In the genomic region with DNA sequence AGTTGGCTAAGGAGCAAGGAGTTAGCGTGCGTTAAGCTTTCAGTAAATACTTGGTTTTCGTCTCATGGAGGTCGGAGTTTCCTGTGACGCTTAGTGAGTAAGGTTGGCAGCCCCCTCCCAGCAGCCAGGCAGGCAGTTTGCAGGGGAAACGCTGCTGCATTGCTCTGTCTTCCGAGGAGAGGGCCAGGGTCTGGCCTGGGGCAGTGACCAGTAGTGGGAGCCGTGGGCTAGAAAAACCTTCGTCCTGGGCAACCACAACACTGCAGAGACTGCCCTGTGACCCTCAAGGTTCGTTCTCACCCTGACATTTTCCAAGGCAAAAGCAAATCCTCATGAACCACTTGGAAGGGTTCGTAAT, we compare ENCODE assay signal across 1 cellular context.
TF ChIP-seq lines count a peak whose summit lies in the region.

No MANE protein-coding gene starts in this region.

TF ChIP-seq in K562, 482 proteins besides CTCF, POLR2A, EP300 and RAD21 (continued from another document):
- TF ChIP-seq HMGXB4 (CRISPR knock-in tag; IDR thresholded peaks at IDR 0.05) (0 out of 2 replicates have a peak, but pooled peaks have one; percentile 9), SAFB (IDR thresholded peaks at IDR 0.05; ENCODE audit: borderline replicate concordance, low read depth, low read length) (no peak), ZBTB17 (CRISPR knock-in tag; IDR thresholded peaks at IDR 0.05) (no peak), HMG20A (CRISPR knock-in tag; conservative IDR thresholded peaks at IDR 0.05) (no peak)
